ENCODE assay signal across 25 cellular contexts in the genomic region with DNA sequence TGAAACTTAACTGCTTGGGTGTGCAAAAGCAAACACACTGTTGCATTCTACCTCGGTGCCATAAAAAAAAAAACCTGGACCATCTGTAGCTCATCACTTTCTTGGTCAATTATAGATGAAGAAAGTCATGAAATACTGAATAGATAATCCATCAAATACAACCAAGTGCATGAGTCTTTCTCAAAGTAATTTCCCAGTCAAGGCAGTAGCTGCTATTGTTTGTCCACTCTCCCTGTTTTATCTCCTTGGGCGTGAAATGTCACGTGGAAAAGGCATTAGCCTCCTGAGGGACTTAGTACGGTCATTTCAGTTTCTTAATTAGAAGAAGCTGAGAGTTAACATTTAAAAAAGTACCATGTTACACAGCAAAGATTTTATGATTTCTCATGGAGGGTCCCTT.
"Had no signal": no experiment of that assay in that cellular context is flagged by ENCODE, and none has a peak within 500 bp of the region (broad histone marks: within the 10 kb centered on the region; RNA-seq: fewer than 3 reads in every experiment).

No MANE protein-coding gene starts in this region.

- DNase-seq: activated CD4-positive, alpha-beta memory T cell treated with anti-CD3 and anti-CD28 coated beads for 36 hours; activated CD4-positive, alpha-beta T cell treated with anti-CD3 and anti-CD28 coated beads, Interleukin-2, amount 10 ng/mL, durations not matched to agents 7 days and 5 days; activated CD4-positive, CD25-positive, alpha-beta regulatory T cell treated with anti-CD3 and anti-CD28 coated beads, Interleukin-2, amount 50 U/mL, for 72 hours; activated CD8-positive, alpha-beta memory T cell treated with anti-CD3 and anti-CD28 coated beads for 24 hours; activated gamma-delta T cell; activated naive CD4-positive, alpha-beta T cell treated with anti-CD3 and anti-CD28 coated beads for 36 hours; activated T-cell treated with anti-CD3 and anti-CD28 coated beads, Interleukin-2, amount 50 U/mL, for 4 hours; amygdala; Kasumi-1; NCI-H146; NCI-H187 treated with DMSO at 0.1 percent for 48 hours; NCI-H2081 treated with DMSO at 0.1 percent for 48 hours; NCI-H226; NCI-H510A; NCI-H526 treated with DMSO at 0.1 percent for 48 hours; NK-92 treated with Interleukin-12 subunit alpha and Interleukin-12 subunit beta, amount 100 ng/mL, for 24 hours; Peyer's patch; SHP77; T-helper 17 cell; T-helper 9 cell had no signal

- H3K27me3 ChIP-seq: Peyer's patch, SJSA1 had no signal

- H3K4me3 Mint-ChIP-seq: activated CD4-positive, alpha-beta memory T cell treated with anti-CD3 and anti-CD28 coated beads for 36 hours; activated CD4-positive, alpha-beta T cell treated with anti-CD3 and anti-CD28 coated beads, Interleukin-2, amount 10 ng/mL, durations not matched to agents 7 days and 5 days; activated naive CD4-positive, alpha-beta T cell treated with anti-CD3 and anti-CD28 coated beads for 36 hours; activated naive CD8-positive, alpha-beta T cell; activated T-cell treated with anti-CD3 and anti-CD28 coated beads, Interleukin-2, amount 50 U/mL, for 4 hours; brain; T-helper 17 cell; WTC11 had no signal

- H3K4me3 ChIP-seq: K562, Peyer's patch, SJSA1 had no signal

- H3K4me1 Mint-ChIP-seq: activated CD4-positive, alpha-beta T cell treated with anti-CD3 and anti-CD28 coated beads, Interleukin-2, amount 10 ng/mL, durations not matched to agents 7 days and 5 days; brain; T-helper 17 cell had no signal

- H3K27ac ChIP-seq: Peyer's patch, SJSA1 had no signal

- H3K9me3 Mint-ChIP-seq: brain, WTC11 had no signal

- H3K36me3 ChIP-seq: Peyer's patch, SJSA1 had no signal

- H3K27ac Mint-ChIP-seq: activated CD4-positive, alpha-beta memory T cell treated with anti-CD3 and anti-CD28 coated beads for 36 hours; activated CD4-positive, alpha-beta T cell treated with anti-CD3 and anti-CD28 coated beads, Interleukin-2, amount 10 ng/mL, durations not matched to agents 7 days and 5 days; activated naive CD4-positive, alpha-beta T cell treated with anti-CD3 and anti-CD28 coated beads for 36 hours; activated naive CD8-positive, alpha-beta T cell; brain; T-helper 17 cell; WTC11 had no signal

- H3K4me1 ChIP-seq: Peyer's patch, SJSA1 had no signal

- H3K27me3 Mint-ChIP-seq: activated CD4-positive, alpha-beta memory T cell treated with anti-CD3 and anti-CD28 coated beads for 36 hours; activated CD4-positive, alpha-beta T cell treated with anti-CD3 and anti-CD28 coated beads, Interleukin-2, amount 10 ng/mL, durations not matched to agents 7 days and 5 days; activated naive CD8-positive, alpha-beta T cell; brain; T-helper 17 cell had no signal

- H3K9me3 ChIP-seq: Peyer's patch, SJSA1 had no signal

- H3K36me3 Mint-ChIP-seq: activated CD4-positive, alpha-beta memory T cell treated with anti-CD3 and anti-CD28 coated beads for 36 hours; activated naive CD8-positive, alpha-beta T cell; brain; WTC11 had no signal
